ENCODE assay signal across 24 cellular contexts in genomic region chr4:67682266-67682665, GRCh38.
"Had no signal": no experiment of that assay in that cellular context is flagged by ENCODE, and none has a peak within 500 bp of the region (broad histone marks: within the 10 kb centered on the region; RNA-seq: fewer than 3 reads in every experiment).

No MANE protein-coding gene starts in this region.

- DNase-seq: Kasumi-1, MV-4-11, NCI-H1048, NCI-H1105, NCI-H1417, NCI-H1436 treated with DMSO at 0.1 percent for 48 hours, NCI-H1694, NCI-H187 treated with DMSO at 0.1 percent for 48 hours, NCI-H2029 treated with DMSO at 0.1 percent for 48 hours, NCI-H2171 treated with DMSO at 0.1 percent for 48 hours, NCI-H345, NCI-H524, NCI-H69, NCI-H774, Right ventricle myocardium superior, RPMI8226, SIG-M5 had no signal

- H3K27me3 Mint-ChIP-seq: IgD-negative memory B cell had no signal

- H3K4me3 Mint-ChIP-seq: IgD-negative memory B cell had no signal

- H3K4me3 ChIP-seq: K562, SJSA1, SK-N-MC had no signal

- H3K9me3 ChIP-seq: SJSA1 had no signal

- H3K27me3 ChIP-seq: SJSA1 had no signal

- ATAC-seq: K562 had no signal

- H3K27ac ChIP-seq: HL-60, KMS-11, SJSA1, SK-N-MC had no signal

- H3K27ac Mint-ChIP-seq: IgD-negative memory B cell had no signal

- FAIRE-seq: HTR-8/SVneo, K562 had no signal

- H3K9me3 Mint-ChIP-seq: IgD-negative memory B cell had no signal
